8 cellular contexts compared by ENCODE assay signal in genomic region chr6:159727717-159728440, GRCh38. TPM values are rescaled to one million over a fixed set of nuclear protein-coding genes. Genes with fewer than 3 reads are reported as not detected.
DNase-seq lines count a peak whose midpoint lies in the region; ATAC-seq and TF ChIP-seq lines count a peak whose summit lies in the region.

No MANE protein-coding gene starts in this region.

- peak overlapping the region; percentile 71 for H3K4me3 ChIP-seq in AG10803 (ENCODE audit: low read length)
- H3K4me3 ChIP-seq in body of pancreas = peak overlapping the region; percentile 65 to 82

- peak; percentile 38 for ATAC-seq in GM18502 (IDR thresholded peaks at IDR 0.05; ENCODE audit: poor library complexity, unreplicated experiment)
- peak; percentile 17 for ATAC-seq in HG02884 (IDR thresholded peaks at IDR 0.05; ENCODE audit: unreplicated experiment)
- ATAC-seq in body of pancreas = peak; percentile 34
- peak; percentile 55 for ATAC-seq in stimulated activated effector memory CD8-positive, alpha-beta T cell treated with anti-CD3 and anti-CD28 coated beads, Interleukin-12 subunit alpha, Interleukin-12 subunit beta, amount 100 ng/mL, for 72 hours

- DNase-seq in AG10803 (ENCODE audit: low read depth) (no peak), NCI-H345 treated with DMSO at 0.1 percent for 48 hours (lab: John Stamatoyannopoulos, UW; ENCODE audit: unreplicated experiment) (peak; percentile 7), body of pancreas (no peak), iris pigment epithelial cell (ENCODE audit: low read depth) (peak; percentile 42), islet precursor cell (no peak)
- DNase-seq in stimulated activated effector memory CD8-positive, alpha-beta T cell treated with anti-CD3 and anti-CD28 coated beads, Interleukin-12 subunit alpha, Interleukin-12 subunit beta, amount 100 ng/mL, for 72 hours (ENCODE audit: low spot score in 2 of 2) = no peak

- TF ChIP-seq CTCF in AG10803 (conservative IDR thresholded peaks at IDR 0.05; ENCODE audit: low read length) (no peak), body of pancreas (IDR thresholded peaks at IDR 0.05) (no peak)

- H3K9me3 Mint-ChIP-seq in stimulated activated effector memory CD8-positive, alpha-beta T cell treated with anti-CD3 and anti-CD28 coated beads, Interleukin-12 subunit alpha, Interleukin-12 subunit beta, amount 100 ng/mL, for 72 hours = peaks cover 2% of the 10 kb centered on the region

- WGBS in body of pancreas, 2 donors = 0% methylated on average over 17 to 27 of the region's 44 CpGs

- peaks cover 37% of the 10 kb centered on the region for H3K4me1 Mint-ChIP-seq in stimulated activated effector memory CD8-positive, alpha-beta T cell treated with anti-CD3 and anti-CD28 coated beads, Interleukin-12 subunit alpha, Interleukin-12 subunit beta, amount 100 ng/mL, for 72 hours

- peaks cover 74% of the 10 kb centered on the region for H3K36me3 Mint-ChIP-seq in stimulated activated effector memory CD8-positive, alpha-beta T cell treated with anti-CD3 and anti-CD28 coated beads, Interleukin-12 subunit alpha, Interleukin-12 subunit beta, amount 100 ng/mL, for 72 hours

- H3K9me3 ChIP-seq in body of pancreas = no peaks in the 10 kb centered on the region

- no peaks in the 10 kb centered on the region for H3K36me3 ChIP-seq in body of pancreas (replicated peaks in 1 of 2; ENCODE audit: insufficient read depth in 1 of 2, low read depth in 2 of 2)

- H3K4me1 ChIP-seq in body of pancreas = peaks cover 62% of the 10 kb centered on the region

- H3K27me3 ChIP-seq in body of pancreas = no peaks in the 10 kb centered on the region

- intact Hi-C loops in body of pancreas (cut with DNase I) = no loop called here

- H3K27ac Mint-ChIP-seq in stimulated activated effector memory CD8-positive, alpha-beta T cell treated with anti-CD3 and anti-CD28 coated beads, Interleukin-12 subunit alpha, Interleukin-12 subunit beta, amount 100 ng/mL, for 72 hours = peak overlapping the region; percentile 98

- H3K4me3 Mint-ChIP-seq in stimulated activated effector memory CD8-positive, alpha-beta T cell treated with anti-CD3 and anti-CD28 coated beads, Interleukin-12 subunit alpha, Interleukin-12 subunit beta, amount 100 ng/mL, for 72 hours = peak overlapping the region; percentile 93

- TF ChIP-seq POLR2A in body of pancreas (IDR thresholded peaks at IDR 0.05) = no peak

- H3K27ac ChIP-seq in body of pancreas = peak overlapping the region; percentile 93 to 100 (median 99)

RNA-seq across cellular contexts. Expression of gene WTAP, which starts 0.6 kb away (rescaled TPM):
- 10 to 100 TPM; 56.8 to 58.7 TPM for total RNA-seq in body of pancreas

RNA-seq across cellular contexts. Expression of gene ACAT2, which starts 34.0 kb away (rescaled TPM):
- 10 to 100 TPM in 1 of 2 donors, 1 to 10 TPM in 1; 7.3 to 16.2 TPM for total RNA-seq in body of pancreas

RNA-seq across cellular contexts. Expression of gene SOD2, which starts 34.8 kb away (rescaled TPM):
- total RNA-seq in body of pancreas = 100 to 1,000 TPM in 1 of 2 donors, 10 to 100 TPM in 1; 70.5 to 171 TPM

Comparison
In these comparisons a context has a peak if more than half of its experiments do, and no peak if none do; other contexts are left out.
1. DNase-seq: peak in NCI-H345 treated with DMSO at 0.1 percent for 48 hours (single experiment) and iris pigment epithelial cell (single experiment); none in AG10803 (single experiment), body of pancreas (0 of 4), stimulated activated effector memory CD8-positive, alpha-beta T cell treated with anti-CD3 and anti-CD28 coated beads, Interleukin-12 subunit alpha, Interleukin-12 subunit beta, amount 100 ng/mL, for 72 hours (0 of 2) and islet precursor cell (single experiment).
2. Peak in every context shown above with its lines, with median percentiles within 50 percentile points of each other: ATAC-seq.